12 cellular contexts compared by ENCODE assay signal in genomic region chr4:17066972-17067371, GRCh38.
A peak's percentile ranks its signal among the peaks of the same experiment; 100 is the strongest.
DNase-seq lines count a peak whose midpoint lies in the region; ATAC-seq, FAIRE-seq and TF ChIP-seq lines count a peak whose summit lies in the region.
"Had no signal": no experiment of that assay in that cellular context is flagged by ENCODE, and none has a peak within 500 bp of the region (broad histone marks: within the 10 kb centered on the region; RNA-seq: fewer than 3 reads in every experiment).

No MANE protein-coding gene starts in this region.

- H3K18ac ChIP-seq in mesenchymal stem cell (ENCODE audit: low read depth in 1 of 2, low read length in 2 of 2), result peak overlapping the region in 1 of 2 experiments; percentile 18

- peaks cover 6% of the 10 kb centered on the region for H3K9me3 ChIP-seq in mesenchymal stem cell (ENCODE audit: control insufficient read depth, low read length)

- in situ Hi-C loops in KBM-7 (cut with MboI; ENCODE audit: low pct_unique_long_range_greater_than_20kb, low sequenced_read_pairs), result no loop called here

- H2BK12ac ChIP-seq in mesenchymal stem cell (ENCODE audit: low read length in 2 of 2), result no peak overlapping the region

- FAIRE-seq in GM19239 (lab: Jason Lieb, UNC), result no peak
- FAIRE-seq: GM12878 had no signal

- WGBS in mesenchymal stem cell, result 14% methylated on average over 3 of the region's 4 CpGs

- no peak overlapping the region for H3K27ac ChIP-seq in mesenchymal stem cell (ENCODE audit: low read length, poor library complexity, severe bottlenecking)

- no peaks in the 10 kb centered on the region for H3K36me3 ChIP-seq in mesenchymal stem cell (ENCODE audit: control insufficient read depth in 1 of 2, insufficient read depth in 2 of 2, low read depth in 1 of 2, low read length in 2 of 2)

- no peak overlapping the region for H4K91ac ChIP-seq in mesenchymal stem cell (ENCODE audit: low read length)

- TF ChIP-seq CTCF in choroid plexus epithelial cell (conservative IDR thresholded peaks at IDR 0.05; ENCODE audit: low read depth, low read length), result no peak

- H3K14ac ChIP-seq in mesenchymal stem cell (ENCODE audit: low read length in 2 of 2), result no peak overlapping the region

- H3K23ac ChIP-seq in mesenchymal stem cell (ENCODE audit: low read length in 2 of 2), result no peak overlapping the region

- ATAC-seq in HG03378 (IDR thresholded peaks at IDR 0.05; ENCODE audit: unreplicated experiment), result no peak
- ATAC-seq: GM12878 had no signal

- DNase-seq in AG08395 (ENCODE audit: low spot score), result peak; percentile 91
- DNase-seq in LHCN-M2 (ENCODE audit: low read depth), result peak; percentile 29
- peak; percentile 81 for DNase-seq in choroid plexus epithelial cell (ENCODE audit: low read depth)
- DNase-seq in mesenchymal stem cell, result peak; percentile 77
- no peak for DNase-seq in KBM-7
- DNase-seq in NCI-H1436 (lab: John Stamatoyannopoulos, UW), result no peak
- DNase-seq in GM19239 (ENCODE audit: insufficient read length, low spot score), result no peak
- DNase-seq: activated T-cell treated with anti-CD3 and anti-CD28 coated beads, Interleukin-2, amount 50 U/mL, for 1 hour; NCI-H187 treated with DMSO at 0.1 percent for 48 hours; stimulated activated CD8-positive, alpha-beta memory T cell treated with anti-CD3 and anti-CD28 coated beads, Interleukin-4, amount 100 ng/mL, for 48 hours had no signal

- no peaks in the 10 kb centered on the region for H3K4me1 ChIP-seq in mesenchymal stem cell (ENCODE audit: control insufficient read depth, insufficient read depth, low read depth, low read length)

- H3K79me1 ChIP-seq in mesenchymal stem cell (replicated peaks; ENCODE audit: low read length, poor library complexity, severe bottlenecking), result no peaks in the 10 kb centered on the region

- H2AFZ ChIP-seq in mesenchymal stem cell (ENCODE audit: low read depth, low read length), result no peak overlapping the region

- H4K8ac ChIP-seq in mesenchymal stem cell (ENCODE audit: low read length), result no peak overlapping the region

- H2AK5ac ChIP-seq in mesenchymal stem cell (ENCODE audit: low read length, severe bottlenecking), result no peak overlapping the region

- H3K4ac ChIP-seq in mesenchymal stem cell (ENCODE audit: low read depth in 1 of 2, low read length in 2 of 2), result peak overlapping the region in 1 of 2 experiments; percentile 9

- peak overlapping the region; percentile 64 for H3K9ac ChIP-seq in mesenchymal stem cell (ENCODE audit: low read length)

- H2BK15ac ChIP-seq in mesenchymal stem cell (ENCODE audit: low read depth, poor library complexity, severe bottlenecking), result no peak overlapping the region

- H3K27me3 ChIP-seq in mesenchymal stem cell (ENCODE audit: control insufficient read depth in 1 of 2, insufficient read depth in 1 of 2, low read length in 2 of 2), result no peaks in the 10 kb centered on the region

- no peak overlapping the region for H3K4me2 ChIP-seq in mesenchymal stem cell (ENCODE audit: low read length, poor library complexity, severe bottlenecking)

- no peak overlapping the region for H2BK120ac ChIP-seq in mesenchymal stem cell (ENCODE audit: low read depth, low read length)

- H3K4me3 ChIP-seq in choroid plexus epithelial cell (ENCODE audit: low read depth, low read length) (no peak overlapping the region), mesenchymal stem cell (ENCODE audit: insufficient read depth in 1 of 2, low read depth in 1 of 2, low read length in 2 of 2) (no peak overlapping the region)
- H3K4me3 ChIP-seq: GM12878 had no signal

- H2BK5ac ChIP-seq in mesenchymal stem cell (ENCODE audit: low read depth, low read length, poor library complexity, severe bottlenecking), result no peak overlapping the region

Comparison
In these comparisons a context has a peak if more than half of its experiments do, and no peak if none do; other contexts are left out.
1. DNase-seq: peak in AG08395 (single experiment), LHCN-M2 (single experiment), choroid plexus epithelial cell (single experiment) and mesenchymal stem cell (single experiment); none in KBM-7 (single experiment), NCI-H1436 (single experiment) and GM19239 (single experiment).